ENCODE assay signal across 29 cellular contexts in genomic region chr4:60879135-60879701, GRCh38.
"Had no signal": no experiment of that assay in that cellular context is flagged by ENCODE, and none has a peak within 500 bp of the region (broad histone marks: within the 10 kb centered on the region; RNA-seq: fewer than 3 reads in every experiment).

No MANE protein-coding gene starts in this region.

- FAIRE-seq: urothelium cell line had no signal

- H3K9me3 Mint-ChIP-seq: stimulated activated naive CD8-positive, alpha-beta T cell treated with anti-CD3 and anti-CD28 coated beads, Interleukin-15, amount 100 ng/mL, for 72 hours; type B pancreatic cell had no signal

- H3K27ac Mint-ChIP-seq: stimulated activated effector memory CD8-positive, alpha-beta T cell treated with anti-CD3 and anti-CD28 coated beads, Interleukin-12 subunit alpha, Interleukin-12 subunit beta, amount 100 ng/mL, for 72 hours; stimulated activated memory B cell treated with anti-CD40 and anti-IgM and Interleukin-4, amounts not matched to agents 10 μg/mL and 1 μg/mL and 100 μg/mL, for 72 hours; stimulated activated naive B cell treated with anti-CD40 and anti-IgM and Interleukin-4, amounts not matched to agents 10 μg/mL and 1 μg/mL and 100 μg/mL, for 72 hours; stimulated activated naive CD8-positive, alpha-beta T cell treated with anti-CD3 and anti-CD28 coated beads, Interleukin-15, amount 100 ng/mL, for 72 hours; stimulated activated naive CD8-positive, alpha-beta T cell treated with anti-CD3 and anti-CD28 coated beads, Interleukin-15, Interleukin-2, amounts not matched to agents 100 ng/mL and 50 ng/mL, for 24 hours; type B pancreatic cell had no signal

- ATAC-seq: stimulated activated effector memory CD8-positive, alpha-beta T cell treated with anti-CD3 and anti-CD28 coated beads, Interleukin-12 subunit alpha, Interleukin-12 subunit beta, amount 100 ng/mL, for 72 hours; stimulated activated memory B cell treated with anti-CD40 and anti-IgM and Interleukin-4, amounts not matched to agents 10 μg/mL and 1 μg/mL and 100 μg/mL, for 72 hours; stimulated activated naive B cell treated with anti-CD40 and anti-IgM and Interleukin-4, amounts not matched to agents 10 μg/mL and 1 μg/mL and 100 μg/mL, for 72 hours; stimulated activated naive CD8-positive, alpha-beta T cell treated with anti-CD3 and anti-CD28 coated beads, Interleukin-15, amount 100 ng/mL, for 72 hours; stimulated activated naive CD8-positive, alpha-beta T cell treated with anti-CD3 and anti-CD28 coated beads, Interleukin-15, Interleukin-2, amounts not matched to agents 100 U/mL and 50 U/mL, for 24 hours; upper lobe of right lung had no signal

- H3K4me3 ChIP-seq: stomach, suprapubic skin, testis, thoracic aorta, thyroid gland, tibial artery, tibial nerve, transverse colon, upper lobe of left lung, upper lobe of right lung, uterus, vagina had no signal

- H3K36me3 Mint-ChIP-seq: stimulated activated effector memory CD8-positive, alpha-beta T cell treated with anti-CD3 and anti-CD28 coated beads, Interleukin-12 subunit alpha, Interleukin-12 subunit beta, amount 100 ng/mL, for 72 hours; stimulated activated memory B cell treated with anti-CD40 and anti-IgM and Interleukin-4, amounts not matched to agents 10 μg/mL and 1 μg/mL and 100 μg/mL, for 72 hours; stimulated activated naive B cell treated with anti-CD40 and anti-IgM and Interleukin-4, amounts not matched to agents 10 μg/mL and 1 μg/mL and 100 μg/mL, for 72 hours; type B pancreatic cell had no signal

- H3K27ac ChIP-seq: stomach, suprapubic skin, testis, thoracic aorta, thyroid gland, tibial artery, tibial nerve, transverse colon, upper lobe of left lung, upper lobe of right lung, uterus, vagina had no signal

- H3K4me1 Mint-ChIP-seq: stimulated activated effector memory CD8-positive, alpha-beta T cell treated with anti-CD3 and anti-CD28 coated beads, Interleukin-12 subunit alpha, Interleukin-12 subunit beta, amount 100 ng/mL, for 72 hours; stimulated activated memory B cell treated with anti-CD40 and anti-IgM and Interleukin-4, amounts not matched to agents 10 μg/mL and 1 μg/mL and 100 μg/mL, for 72 hours; stimulated activated naive B cell treated with anti-CD40 and anti-IgM and Interleukin-4, amounts not matched to agents 10 μg/mL and 1 μg/mL and 100 μg/mL, for 72 hours; stimulated activated naive CD8-positive, alpha-beta T cell treated with anti-CD3 and anti-CD28 coated beads, Interleukin-15, amount 100 ng/mL, for 72 hours had no signal

- H3K9me3 ChIP-seq: stomach, suprapubic skin, testis, thoracic aorta, thyroid gland, tibial artery, transverse colon, upper lobe of left lung, upper lobe of right lung, uterus, vagina had no signal

- H3K4me1 ChIP-seq: stomach, suprapubic skin, testis, thyroid gland, tibial artery, tibial nerve, transverse colon, upper lobe of left lung, upper lobe of right lung, uterus, vagina had no signal

- H3K27me3 ChIP-seq: stomach, suprapubic skin, testis, thyroid gland, tibial artery, tibial nerve, transverse colon, upper lobe of left lung, upper lobe of right lung, uterus, vagina had no signal

- H3K4me3 Mint-ChIP-seq: stimulated activated effector memory CD8-positive, alpha-beta T cell treated with anti-CD3 and anti-CD28 coated beads, Interleukin-12 subunit alpha, Interleukin-12 subunit beta, amount 100 ng/mL, for 72 hours; stimulated activated memory B cell treated with anti-CD40 and anti-IgM and Interleukin-4, amounts not matched to agents 10 μg/mL and 1 μg/mL and 100 μg/mL, for 72 hours; stimulated activated naive B cell treated with anti-CD40 and anti-IgM and Interleukin-4, amounts not matched to agents 10 μg/mL and 1 μg/mL and 100 μg/mL, for 72 hours; stimulated activated naive CD8-positive, alpha-beta T cell treated with anti-CD3 and anti-CD28 coated beads, Interleukin-15, amount 100 ng/mL, for 72 hours; stimulated activated naive CD8-positive, alpha-beta T cell treated with anti-CD3 and anti-CD28 coated beads, Interleukin-15, Interleukin-2, amounts not matched to agents 100 ng/mL and 50 ng/mL, for 24 hours; type B pancreatic cell had no signal

- DNase-seq: stimulated activated CD4-positive, alpha-beta T cell treated with anti-CD3 and anti-CD28 coated beads, Interleukin-2, amount 100 ng/mL, for 48 hours; stimulated activated CD4-positive, alpha-beta T cell treated with anti-CD3 and anti-CD28 coated beads, Interleukin-4, amount 100 ng/mL, for 1 hour; stimulated activated CD4-positive, alpha-beta T cell treated with anti-CD3 and anti-CD28 coated beads, Interleukin-4, amount 100 ng/mL, for 24 hours; stimulated activated CD4-positive, alpha-beta T cell treated with anti-CD3 and anti-CD28 coated beads, Interleukin-4, amount 100 ng/mL, for 4 hours; stimulated activated CD8-positive, alpha-beta memory T cell treated with anti-CD3 and anti-CD28 coated beads, Interleukin-4, amount 100 ng/mL, for 48 hours; stimulated activated naive B cell treated with anti-CD40 and anti-IgM and Interleukin-4, amounts not matched to agents 10 μg/mL and 1 μg/mL and 100 μg/mL, for 72 hours; stimulated activated naive CD4-positive, alpha-beta T cell; stimulated activated naive CD4-positive, alpha-beta T cell treated with Interleukin-2 at 50 U/mL for 16 hours; stimulated activated naive CD8-positive, alpha-beta T cell treated with anti-CD3 and anti-CD28 coated beads, Interleukin-15, amount 100 ng/mL, for 72 hours; stimulated activated naive CD8-positive, alpha-beta T cell treated with anti-CD3 and anti-CD28 coated beads, Interleukin-15, Interleukin-2, amounts not matched to agents 100 U/mL and 50 U/mL, for 24 hours; stomach; substantia nigra; testis; thyroid gland; tibial artery; transverse colon; trophoblast cell; upper lobe of left lung; upper lobe of right lung; uterus had no signal

- H3K36me3 ChIP-seq: stomach, suprapubic skin, thoracic aorta, thyroid gland, tibial artery, tibial nerve, transverse colon, upper lobe of left lung, upper lobe of right lung, uterus, vagina had no signal

- H3K27me3 Mint-ChIP-seq: stimulated activated memory B cell treated with anti-CD40 and anti-IgM and Interleukin-4, amounts not matched to agents 10 μg/mL and 1 μg/mL and 100 μg/mL, for 72 hours; stimulated activated naive B cell treated with anti-CD40 and anti-IgM and Interleukin-4, amounts not matched to agents 10 μg/mL and 1 μg/mL and 100 μg/mL, for 72 hours; stimulated activated naive CD8-positive, alpha-beta T cell treated with anti-CD3 and anti-CD28 coated beads, Interleukin-15, amount 100 ng/mL, for 72 hours; stimulated activated naive CD8-positive, alpha-beta T cell treated with anti-CD3 and anti-CD28 coated beads, Interleukin-15, Interleukin-2, amounts not matched to agents 100 ng/mL and 50 ng/mL, for 24 hours; type B pancreatic cell had no signal
